16 cellular contexts compared by ENCODE assay signal in genomic region chr4:115228851-115229250, GRCh38.
DNase-seq lines count a peak whose midpoint lies in the region; ATAC-seq and TF ChIP-seq lines count a peak whose summit lies in the region.
"Had no signal": no experiment of that assay in that cellular context is flagged by ENCODE, and none has a peak within 500 bp of the region (broad histone marks: within the 10 kb centered on the region; RNA-seq: fewer than 3 reads in every experiment).

No MANE protein-coding gene starts in this region.

- no peak overlapping the region for H3K27ac ChIP-seq in BLaER1 treated with 17β-estradiol and CSF1 and Interleukin-3, amounts not matched to agents 10 nM and 100 nM
- H3K27ac ChIP-seq in KMS-11 = peak overlapping the region; percentile 25; the same call in 1 of the 2 replicates
- peak overlapping the region; percentile 20 for H3K27ac ChIP-seq in ectodermal cell (ENCODE audit: insufficient read depth, low read depth, low read length, poor library complexity, severe bottlenecking)
- H3K27ac ChIP-seq in right atrium auricular region = no peak overlapping the region

- 9 to 13% methylated on average over 2 of the region's 2 CpGs for WGBS in ectodermal cell, 2 experiments

- H3K4me2 ChIP-seq in BLaER1 treated with 17β-estradiol and CSF1 and Interleukin-3, amounts not matched to agents 10 nM and 100 nM = peak overlapping the region in 6 of 11 experiments; percentile 50 to 73 (median 66); a peak in 6 of 22 replicates
- H3K4me2 ChIP-seq in KMS-11 = peak overlapping the region; percentile 72; the same call in 1 of the 2 replicates

- H3K4me3 Mint-ChIP-seq in activated T-cell treated with anti-CD3 and anti-CD28 coated beads, Interleukin-2, amount 50 U/mL, for 72 hours = no peak overlapping the region
- no peak overlapping the region for H3K4me3 Mint-ChIP-seq in stimulated activated memory B cell treated with anti-CD40 and anti-IgM and Interleukin-4, amounts not matched to agents 10 μg/mL and 1 μg/mL and 100 μg/mL, for 72 hours
- H3K4me3 Mint-ChIP-seq: CD14-positive monocyte; CD8-positive, alpha-beta memory T cell had no signal

- peak; percentile 15 for DNase-seq in iPS-NIHi11 (ENCODE audit: low spot score)
- DNase-seq in right atrium auricular region (ENCODE audit: low spot score) = no peak
- DNase-seq in activated T-cell treated with anti-CD3 and anti-CD28 coated beads, Interleukin-2, amount 50 U/mL, for 72 hours = no peak
- DNase-seq: ACHN; CD8-positive, alpha-beta memory T cell; DMS53; GF-D8; IMR-90; KBM-7 had no signal

- H3K36me3 Mint-ChIP-seq in activated T-cell treated with anti-CD3 and anti-CD28 coated beads, Interleukin-2, amount 50 U/mL, for 72 hours (ENCODE audit: insufficient read depth in 2 of 2) = no peaks in the 10 kb centered on the region
- H3K36me3 Mint-ChIP-seq in stimulated activated memory B cell treated with anti-CD40 and anti-IgM and Interleukin-4, amounts not matched to agents 10 μg/mL and 1 μg/mL and 100 μg/mL, for 72 hours = no peaks in the 10 kb centered on the region
- H3K36me3 Mint-ChIP-seq: CD14-positive monocyte; CD8-positive, alpha-beta memory T cell had no signal

- H3K27ac Mint-ChIP-seq in activated T-cell treated with anti-CD3 and anti-CD28 coated beads, Interleukin-2, amount 50 U/mL, for 72 hours = no peak overlapping the region
- H3K27ac Mint-ChIP-seq in stimulated activated memory B cell treated with anti-CD40 and anti-IgM and Interleukin-4, amounts not matched to agents 10 μg/mL and 1 μg/mL and 100 μg/mL, for 72 hours = no peak overlapping the region
- H3K27ac Mint-ChIP-seq: CD14-positive monocyte had no signal

- no peaks in the 10 kb centered on the region for H4K20me1 ChIP-seq in BLaER1 treated with 17β-estradiol and CSF1 and Interleukin-3, amounts not matched to agents 10 nM and 100 nM
- H4K20me1 ChIP-seq in KMS-11 (ENCODE audit: insufficient read depth) = no peaks in the 10 kb centered on the region

- no peaks in the 10 kb centered on the region for H3K27me3 Mint-ChIP-seq in activated T-cell treated with anti-CD3 and anti-CD28 coated beads, Interleukin-2, amount 50 U/mL, for 72 hours (ENCODE audit: low read depth)
- no peaks in the 10 kb centered on the region for H3K27me3 Mint-ChIP-seq in stimulated activated memory B cell treated with anti-CD40 and anti-IgM and Interleukin-4, amounts not matched to agents 10 μg/mL and 1 μg/mL and 100 μg/mL, for 72 hours

- H3K4me1 Mint-ChIP-seq in activated T-cell treated with anti-CD3 and anti-CD28 coated beads, Interleukin-2, amount 50 U/mL, for 72 hours (ENCODE audit: low read depth) = no peaks in the 10 kb centered on the region
- no peaks in the 10 kb centered on the region for H3K4me1 Mint-ChIP-seq in stimulated activated memory B cell treated with anti-CD40 and anti-IgM and Interleukin-4, amounts not matched to agents 10 μg/mL and 1 μg/mL and 100 μg/mL, for 72 hours
- H3K4me1 Mint-ChIP-seq: CD14-positive monocyte; CD8-positive, alpha-beta memory T cell had no signal

- ATAC-seq in activated T-cell treated with anti-CD3 and anti-CD28 coated beads, Interleukin-2, amount 50 U/mL, for 72 hours (replicated peaks in 1 of 2) = no peak
- ATAC-seq in stimulated activated memory B cell treated with anti-CD40 and anti-IgM and Interleukin-4, amounts not matched to agents 10 μg/mL and 1 μg/mL and 100 μg/mL, for 72 hours = no peak
- no peak for ATAC-seq in GM21619 (IDR thresholded peaks at IDR 0.05; ENCODE audit: unreplicated experiment)
- ATAC-seq: HCT116 had no signal

- peaks cover 0 to 7% of the 10 kb centered on the region in 2 donors for H3K9me3 Mint-ChIP-seq in activated T-cell treated with anti-CD3 and anti-CD28 coated beads, Interleukin-2, amount 50 U/mL, for 72 hours
- peaks cover 4% of the 10 kb centered on the region for H3K9me3 Mint-ChIP-seq in stimulated activated memory B cell treated with anti-CD40 and anti-IgM and Interleukin-4, amounts not matched to agents 10 μg/mL and 1 μg/mL and 100 μg/mL, for 72 hours
- H3K9me3 Mint-ChIP-seq: CD8-positive, alpha-beta memory T cell had no signal

- TF ChIP-seq CTCF in KMS-11 (conservative IDR thresholded peaks at IDR 0.05; ENCODE audit: low read depth, low read length) (no peak), right atrium auricular region (IDR thresholded peaks at IDR 0.05) (no peak)

- peaks cover 0 to 11% (median 0%) of the 10 kb centered on the region in 11 experiments; a peak in 1 of 22 replicates for H3K27me3 ChIP-seq in BLaER1 treated with 17β-estradiol and CSF1 and Interleukin-3, amounts not matched to agents 10 nM and 100 nM
- no peaks in the 10 kb centered on the region for H3K27me3 ChIP-seq in KMS-11 (ENCODE audit: insufficient read depth, low read depth)
- no peaks in the 10 kb centered on the region for H3K27me3 ChIP-seq in ectodermal cell (ENCODE audit: control insufficient read depth, insufficient read depth, low read length, poor library complexity, severe bottlenecking)
- H3K27me3 ChIP-seq in right atrium auricular region = no peaks in the 10 kb centered on the region

- H3K4me3 ChIP-seq in BLaER1 treated with 17β-estradiol and CSF1 and Interleukin-3, amounts not matched to agents 10 nM and 100 nM = no peak overlapping the region
- H3K4me3 ChIP-seq in KMS-11 (IDR thresholded peaks at IDR 0.05; ENCODE audit: insufficient read depth, low read depth, low read length) = no peak overlapping the region
- H3K4me3 ChIP-seq in ectodermal cell (ENCODE audit: insufficient read depth, low read depth, low read length) = no peak overlapping the region
- H3K4me3 ChIP-seq in right atrium auricular region = no peak overlapping the region

- no peaks in the 10 kb centered on the region for H3K79me2 ChIP-seq in KMS-11 (ENCODE audit: insufficient read depth, low read depth)

- peaks cover 5 to 48% (median 25%) of the 10 kb centered on the region in 10 experiments; a peak in 18 of 20 replicates for H3K4me1 ChIP-seq in BLaER1 treated with 17β-estradiol and CSF1 and Interleukin-3, amounts not matched to agents 10 nM and 100 nM
- H3K4me1 ChIP-seq in KMS-11 (ENCODE audit: low read depth, poor library complexity, severe bottlenecking) (peaks cover 60% of the 10 kb centered on the region), ectodermal cell (ENCODE audit: control insufficient read depth, insufficient read depth, low read length) (peaks cover 16% of the 10 kb centered on the region), right atrium auricular region (no peaks in the 10 kb centered on the region)

- H3K36me3 ChIP-seq in BLaER1 treated with 17β-estradiol and CSF1 and Interleukin-3, amounts not matched to agents 10 nM and 100 nM = no peaks in the 10 kb centered on the region
- no peaks in the 10 kb centered on the region for H3K36me3 ChIP-seq in KMS-11 (ENCODE audit: insufficient read depth)
- H3K36me3 ChIP-seq in ectodermal cell (ENCODE audit: control insufficient read depth, insufficient read depth, low read length) = no peaks in the 10 kb centered on the region
- no peaks in the 10 kb centered on the region for H3K36me3 ChIP-seq in right atrium auricular region

- peak overlapping the region; percentile 12; the same call in 1 of the 2 replicates for H2AFZ ChIP-seq in KMS-11 (ENCODE audit: low read depth)

- peaks cover 0 to 7% (median 0%) of the 10 kb centered on the region in 11 experiments; a peak in 3 of 22 replicates for H3K9me3 ChIP-seq in BLaER1 treated with 17β-estradiol and CSF1 and Interleukin-3, amounts not matched to agents 10 nM and 100 nM (replicated peaks in 1 of 11)
- H3K9me3 ChIP-seq in ectodermal cell (ENCODE audit: control insufficient read depth, low read length) (no peaks in the 10 kb centered on the region), right atrium auricular region (no peaks in the 10 kb centered on the region)

- H3K9ac ChIP-seq in BLaER1 treated with 17β-estradiol and CSF1 and Interleukin-3, amounts not matched to agents 10 nM and 100 nM = no peak overlapping the region
- no peak overlapping the region for H3K9ac ChIP-seq in KMS-11

Comparison
In these comparisons a context has a peak if more than half of its experiments do, and no peak if none do; other contexts are left out.
1. H3K27ac ChIP-seq: peak in KMS-11 (single experiment) and ectodermal cell (single experiment); none in BLaER1 treated with 17β-estradiol and CSF1 and Interleukin-3, amounts not matched to agents 10 nM and 100 nM (0 of 11) and right atrium auricular region (0 of 2).